In genomic region chr17:35898283-35899070, GRCh38 we compare ENCODE assay signal across 11 cellular contexts. TPM values are rescaled to one million over a fixed set of nuclear protein-coding genes. Genes with fewer than 3 reads are reported as not detected.
DNase-seq lines count a peak whose midpoint lies in the region; ATAC-seq and TF ChIP-seq lines count a peak whose summit lies in the region.
"Had no signal": no experiment of that assay in that cellular context is flagged by ENCODE, and none has a peak within 500 bp of the region (broad histone marks: within the 10 kb centered on the region; RNA-seq: fewer than 3 reads in every experiment).

No MANE protein-coding gene starts in this region.

- no peak overlapping the region for H2AFZ ChIP-seq in mesenchymal stem cell (ENCODE audit: low read depth, low read length)

- peak overlapping the region in 1 of 2 experiments; percentile 9 for H2BK12ac ChIP-seq in mesenchymal stem cell (ENCODE audit: low read length in 2 of 2)

- intact Hi-C loops in sciatic nerve (cut with DNase I): loop anchor here (5.0 kb wide), 1 partner anchor 1246 kb away; no protein-coding TSS in a partner anchor

- no peak overlapping the region for H2BK15ac ChIP-seq in mesenchymal stem cell (ENCODE audit: low read depth, poor library complexity, severe bottlenecking)

- ATAC-seq in GM19324 (IDR thresholded peaks at IDR 0.05; ENCODE audit: low FRiP score, unreplicated experiment) (no peak), GM21529 (IDR thresholded peaks at IDR 0.05; ENCODE audit: unreplicated experiment) (no peak), sciatic nerve (no peak)

- no peaks in the 10 kb centered on the region for H3K79me1 ChIP-seq in mesenchymal stem cell (replicated peaks; ENCODE audit: low read length, poor library complexity, severe bottlenecking)

- no peak overlapping the region for H3K18ac ChIP-seq in mesenchymal stem cell (ENCODE audit: low read depth in 1 of 2, low read length in 2 of 2)

- no peak overlapping the region for H2AK5ac ChIP-seq in mesenchymal stem cell (ENCODE audit: low read length, severe bottlenecking)

- H3K27ac ChIP-seq in mesenchymal stem cell (ENCODE audit: low read length, poor library complexity, severe bottlenecking): no peak overlapping the region

- no peak overlapping the region for H3K14ac ChIP-seq in mesenchymal stem cell (ENCODE audit: low read length in 2 of 2)

- 89% methylated on average over 6 of the region's 6 CpGs for WGBS in mesenchymal stem cell

- no peaks in the 10 kb centered on the region for H3K9me3 ChIP-seq in mesenchymal stem cell (ENCODE audit: control insufficient read depth, low read length)

- H3K36me3 ChIP-seq in mesenchymal stem cell (ENCODE audit: control insufficient read depth in 1 of 2, insufficient read depth in 2 of 2, low read depth in 1 of 2, low read length in 2 of 2): no peaks in the 10 kb centered on the region

- H2BK120ac ChIP-seq in mesenchymal stem cell (ENCODE audit: low read depth, low read length): no peak overlapping the region

- no peak overlapping the region for H3K4me2 ChIP-seq in mesenchymal stem cell (ENCODE audit: low read length, poor library complexity, severe bottlenecking)

- no peak overlapping the region for H3K9ac ChIP-seq in mesenchymal stem cell (ENCODE audit: low read length)

- H3K4me1 ChIP-seq in mesenchymal stem cell (ENCODE audit: control insufficient read depth, insufficient read depth, low read depth, low read length): peaks cover 5% of the 10 kb centered on the region

- DNase-seq in stimulated activated CD4-positive, alpha-beta T cell treated with anti-CD3 and anti-CD28 coated beads, Interleukin-4, amount 100 ng/mL, for 24 hours: peak; percentile 26
- DNase-seq in stimulated activated CD4-positive, alpha-beta T cell treated with anti-CD3 and anti-CD28 coated beads, Interleukin-2, amount 100 ng/mL, for 24 hours: no peak
- DNase-seq in SKM-1 (lab: John Stamatoyannopoulos, UW; ENCODE audit: unreplicated experiment) (peak; percentile 69), epithelial cell of esophagus (ENCODE audit: low read depth) (peak; percentile 18), sciatic nerve (ENCODE audit: low spot score) (no peak), mesenchymal stem cell (no peak)
- DNase-seq: MM.1S had no signal

- H3K4me3 ChIP-seq in epithelial cell of esophagus (ENCODE audit: low read length): no peak overlapping the region
- no peak overlapping the region for H3K4me3 ChIP-seq in mesenchymal stem cell (ENCODE audit: insufficient read depth in 1 of 2, low read depth in 1 of 2, low read length in 2 of 2)

- H3K4ac ChIP-seq in mesenchymal stem cell (ENCODE audit: low read depth in 1 of 2, low read length in 2 of 2): no peak overlapping the region

- H2BK5ac ChIP-seq in mesenchymal stem cell (ENCODE audit: low read depth, low read length, poor library complexity, severe bottlenecking): no peak overlapping the region

- H4K8ac ChIP-seq in mesenchymal stem cell (ENCODE audit: low read length): no peak overlapping the region

- no peak for TF ChIP-seq CTCF in epithelial cell of esophagus (IDR thresholded peaks at IDR 0.05; ENCODE audit: insufficient read depth, low read depth, low read length, missing control alignments)

- no peak overlapping the region for H4K91ac ChIP-seq in mesenchymal stem cell (ENCODE audit: low read length)

- no peak overlapping the region for H3K23ac ChIP-seq in mesenchymal stem cell (ENCODE audit: low read length in 2 of 2)

- H3K27me3 ChIP-seq in mesenchymal stem cell (ENCODE audit: control insufficient read depth in 1 of 2, insufficient read depth in 1 of 2, low read length in 2 of 2): no peaks in the 10 kb centered on the region

RNA-seq across cellular contexts. Expression of gene CCL5, which starts 18.3 kb away (rescaled TPM):
- 5.3 TPM for total RNA-seq in sciatic nerve
- polyA plus RNA-seq in mesenchymal stem cell (2013, experiment 1 of 2): 0.06 TPM
- 0.07 TPM for polyA plus RNA-seq in mesenchymal stem cell (2013, experiment 2 of 2)
- total RNA-seq: temporal lobe had no signal

RNA-seq across cellular contexts. Expression of gene HEATR9, which starts 29.8 kb away (rescaled TPM):
- 0.27 TPM for total RNA-seq in sciatic nerve
- polyA plus RNA-seq in mesenchymal stem cell (2013, experiment 1 of 2): not detected
- polyA plus RNA-seq in mesenchymal stem cell (2013, experiment 2 of 2): not detected
- total RNA-seq: osteoblast, temporal lobe had no signal

RNA-seq across cellular contexts. Expression of gene RDM1, which starts 32.1 kb away (rescaled TPM):
- not detected for total RNA-seq in sciatic nerve
- polyA plus RNA-seq in mesenchymal stem cell (2013, experiment 1 of 2): not detected
- not detected for polyA plus RNA-seq in mesenchymal stem cell (2013, experiment 2 of 2)

RNA-seq across cellular contexts. Expression of gene LYZL6, which starts 45.0 kb away (rescaled TPM):
- not detected for total RNA-seq in sciatic nerve
- polyA plus RNA-seq in mesenchymal stem cell (2013, experiment 1 of 2): not detected
- not detected for polyA plus RNA-seq in mesenchymal stem cell (2013, experiment 2 of 2)
- total RNA-seq: osteoblast, temporal lobe had no signal

Comparison
In these comparisons a context has a peak if more than half of its experiments do, and no peak if none do; other contexts are left out.
1. DNase-seq: peak in stimulated activated CD4-positive, alpha-beta T cell treated with anti-CD3 and anti-CD28 coated beads, Interleukin-4, amount 100 ng/mL, for 24 hours (single experiment), SKM-1 (single experiment) and epithelial cell of esophagus (single experiment); none in stimulated activated CD4-positive, alpha-beta T cell treated with anti-CD3 and anti-CD28 coated beads, Interleukin-2, amount 100 ng/mL, for 24 hours (0 of 2), sciatic nerve (single experiment) and mesenchymal stem cell (single experiment).